In genomic region chr11:73759520-73760065, GRCh38 we compare ENCODE assay signal across 8 cellular contexts. TPM values are rescaled to one million over a fixed set of nuclear protein-coding genes. Genes with fewer than 3 reads are reported as not detected.
A peak's percentile ranks its signal among the peaks of the same experiment; 100 is the strongest.
DNase-seq lines count a peak whose midpoint lies in the region; ATAC-seq and TF ChIP-seq lines count a peak whose summit lies in the region.

No MANE protein-coding gene starts in this region.

- peak overlapping the region; percentile 94 for H2AFZ ChIP-seq in PC-9

- POLR2A ChIA-PET in PC-9 (lab: Charles Lee; ENCODE audit: unreplicated experiment) = interaction anchor here (0.5 to 0.7 kb wide), 2 partner anchors 18 to 322 kb away, joined by 9 to 19 read pairs; no protein-coding TSS in a partner anchor
- POLR2A ChIA-PET in naive thymus-derived CD8-positive, alpha-beta T cell (lab: Charles Lee) = interaction anchor here (5.7 kb wide), 1 partner anchor 19 kb away, joined by 134 read pairs; no protein-coding TSS in a partner anchor

- intact Hi-C loops in PC-9 (cut with micrococcal nuclease; ENCODE audit: unreplicated experiment) = no loop called here

- H3K9me3 ChIP-seq in PC-9 (ENCODE audit: insufficient read depth, low read depth) = no peaks in the 10 kb centered on the region

- CTCF ChIA-PET in PC-9 (lab: Charles Lee) = interaction anchor here (0.6 kb wide), 1 partner anchor 39 kb away, joined by 5 read pairs; no protein-coding TSS in a partner anchor

- peaks cover 29 to 40% of the 10 kb centered on the region in 2 donors for H3K4me1 Mint-ChIP-seq in effector memory CD8-positive, alpha-beta T cell (ENCODE audit: low read depth in 2 of 2)
- H3K4me1 Mint-ChIP-seq in naive thymus-derived CD8-positive, alpha-beta T cell = peaks cover 13 to 41% (median 38%) of the 10 kb centered on the region in 4 donors

- peak overlapping the region; percentile 94 to 97 for H3K4me3 Mint-ChIP-seq in effector memory CD8-positive, alpha-beta T cell
- peak overlapping the region; percentile 89 to 96 (median 94) for H3K4me3 Mint-ChIP-seq in naive thymus-derived CD8-positive, alpha-beta T cell

- peak overlapping the region; percentile 96 for H3K4me3 ChIP-seq in PC-9

- H3K27me3 Mint-ChIP-seq in effector memory CD8-positive, alpha-beta T cell = no peaks in the 10 kb centered on the region
- H3K27me3 Mint-ChIP-seq in naive thymus-derived CD8-positive, alpha-beta T cell = no peaks in the 10 kb centered on the region

- no peaks in the 10 kb centered on the region; the same call in 1 of the 2 replicates for H3K36me3 ChIP-seq in PC-9 (ENCODE audit: low read depth)

- H3K79me2 ChIP-seq in PC-9 (ENCODE audit: low read depth) = peaks cover 58% of the 10 kb centered on the region

- no peak overlapping the region for H3K27ac ChIP-seq in PC-9

- peak; percentile 27; the same call in 1 of the 2 replicates for TF ChIP-seq CTCF in PC-9 (conservative IDR thresholded peaks at IDR 0.05)

- H3K27ac Mint-ChIP-seq in effector memory CD8-positive, alpha-beta T cell = peak overlapping the region; percentile 87 to 90
- H3K27ac Mint-ChIP-seq in naive thymus-derived CD8-positive, alpha-beta T cell = peak overlapping the region; percentile 76 to 93 (median 90)

- no peaks in the 10 kb centered on the region for H3K27me3 ChIP-seq in PC-9 (ENCODE audit: insufficient read depth, low read depth)

- H3K36me3 Mint-ChIP-seq in effector memory CD8-positive, alpha-beta T cell (ENCODE audit: insufficient read depth) = peaks cover 20% of the 10 kb centered on the region
- H3K36me3 Mint-ChIP-seq in naive thymus-derived CD8-positive, alpha-beta T cell = peaks cover 0 to 8% (median 0%) of the 10 kb centered on the region in 3 donors

- peaks cover 36% of the 10 kb centered on the region for H4K20me1 ChIP-seq in PC-9 (ENCODE audit: insufficient read depth)

- H3K4me2 ChIP-seq in PC-9 = peak overlapping the region; percentile 77

- DNase-seq in DMS53 (lab: John Stamatoyannopoulos, UW) (peak; percentile 58), DMS53 treated with DMSO at 0.1 percent for 48 hours (lab: John Stamatoyannopoulos, UW; ENCODE audit: unreplicated experiment) (no peak), PC-9 (no peak), cerebellum (ENCODE audit: low spot score) (no peak), HK-2 (ENCODE audit: unreplicated experiment) (no peak)
- no peak for DNase-seq in effector memory CD8-positive, alpha-beta T cell
- peak in 2 of 10 donors; percentile 3 to 12 for DNase-seq in naive thymus-derived CD8-positive, alpha-beta T cell

- ATAC-seq in effector memory CD8-positive, alpha-beta T cell (replicated peaks) = no peak
- no peak for ATAC-seq in naive thymus-derived CD8-positive, alpha-beta T cell
- ATAC-seq in HG03565 (IDR thresholded peaks at IDR 0.05; ENCODE audit: unreplicated experiment) = no peak

- no TSS peak for BruUV-seq in PC-9 (replicated peaks; lab: Mats Ljungman, UMichigan)

- peaks cover 14% of the 10 kb centered on the region; the same call in 1 of the 2 replicates for H3F3A ChIP-seq in PC-9 (ENCODE audit: insufficient read depth, low read depth)

- H3K9me2 ChIP-seq in PC-9 (ENCODE audit: insufficient read depth) = no peaks in the 10 kb centered on the region

- peaks cover 24% of the 10 kb centered on the region for H3K4me1 ChIP-seq in PC-9 (replicated peaks; ENCODE audit: insufficient read depth)

- H3K9me3 Mint-ChIP-seq in effector memory CD8-positive, alpha-beta T cell = no peaks in the 10 kb centered on the region
- H3K9me3 Mint-ChIP-seq in naive thymus-derived CD8-positive, alpha-beta T cell = no peaks in the 10 kb centered on the region

RNA-seq across cellular contexts. Expression of gene RAB6A, which starts 1.3 kb away (rescaled TPM):
- total RNA-seq in PC-9 (2021) = 134 and 142 TPM in 2 replicates
- total RNA-seq in naive thymus-derived CD8-positive, alpha-beta T cell = 10 to 100 TPM; 82.8 to 88.5 TPM
- 10 to 100 TPM; 79.3 to 94.3 (median 92.6) TPM for polyA plus RNA-seq in naive thymus-derived CD8-positive, alpha-beta T cell
- total RNA-seq in cerebellum = 163 TPM

RNA-seq across cellular contexts. Expression of gene MRPL48, which starts 28.1 kb away (rescaled TPM):
- 58.7 and 64.5 TPM in 2 replicates for total RNA-seq in PC-9 (2021)
- total RNA-seq in naive thymus-derived CD8-positive, alpha-beta T cell = 10 to 100 TPM; 26.6 to 28.6 TPM
- polyA plus RNA-seq in naive thymus-derived CD8-positive, alpha-beta T cell = 10 to 100 TPM; 73.9 to 85.2 (median 74.6) TPM
- 18.0 TPM for total RNA-seq in cerebellum
